ENCODE assay signal across 10 cellular contexts in the genomic region with DNA sequence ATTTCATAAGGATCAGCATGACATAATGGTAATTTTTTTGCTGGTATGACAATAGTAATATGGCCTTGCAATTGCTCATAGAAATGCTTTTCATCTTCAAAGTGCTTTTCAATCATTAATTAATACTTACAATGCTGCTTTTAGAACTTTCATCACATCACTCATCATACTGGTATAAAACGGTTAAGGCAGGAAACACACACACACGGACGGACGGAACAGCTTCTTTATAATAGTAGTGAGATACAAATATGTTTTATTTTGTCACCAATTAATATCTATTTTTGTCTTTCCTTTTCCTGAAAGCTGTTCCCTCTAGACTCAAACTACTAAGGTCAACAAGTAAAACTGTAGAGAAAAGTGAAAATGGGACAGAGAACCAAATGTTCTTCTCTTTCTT.
"Had no signal": no experiment of that assay in that cellular context is flagged by ENCODE, and none has a peak within 500 bp of the region (broad histone marks: within the 10 kb centered on the region; RNA-seq: fewer than 3 reads in every experiment).

No MANE protein-coding gene starts in this region.

- ATAC-seq: HepG2 had no signal

- H3K4me1 Mint-ChIP-seq: IgD-negative memory B cell had no signal

- H3K9ac ChIP-seq: GM23248, KMS-11 had no signal

- H3K4me3 ChIP-seq: GM23248 had no signal

- H3K4me2 ChIP-seq: KMS-11 had no signal

- H3K27ac Mint-ChIP-seq: H9, IgD-negative memory B cell had no signal

- H2AFZ ChIP-seq: GM23248 had no signal

- H3K9me3 Mint-ChIP-seq: H9, IgD-negative memory B cell had no signal

- FAIRE-seq: H1, H54, HepG2 had no signal

- H3K4me3 Mint-ChIP-seq: H9, IgD-negative memory B cell had no signal

- DNase-seq: GM23248, H9, HCEC 1CT, KBM-7 had no signal

- H3K27ac ChIP-seq: GM23248, HL-60, KMS-11 had no signal
